Comparison of ENCODE assay signal across 33 cellular contexts in genomic region chr1:10759413-10760200, GRCh38. TPM values are rescaled to one million over a fixed set of nuclear protein-coding genes. Genes with fewer than 3 reads are reported as not detected.
DNase-seq lines count a peak whose midpoint lies in the region; ATAC-seq, FAIRE-seq and TF ChIP-seq lines count a peak whose summit lies in the region.
"Had no signal": no experiment of that assay in that cellular context is flagged by ENCODE, and none has a peak within 500 bp of the region (broad histone marks: within the 10 kb centered on the region; RNA-seq: fewer than 3 reads in every experiment).

No MANE protein-coding gene starts in this region.

- peak overlapping the region; percentile 94 to 95 for H3K27ac ChIP-seq in mucosa of rectum (ENCODE audit: low read depth in 2 of 2, low read length in 2 of 2)
- H3K27ac ChIP-seq: A549, right atrium auricular region, spleen, thoracic aorta, vagina had no signal

- H3K36me3 Mint-ChIP-seq in Caco-2 (ENCODE audit: insufficient read depth, unreplicated experiment): no peaks in the 10 kb centered on the region
- H3K36me3 Mint-ChIP-seq in activated CD4-positive, alpha-beta T cell treated with anti-CD3 and anti-CD28 coated beads, Interleukin-2, amount 10 ng/mL, durations not matched to agents 7 days and 5 days (ENCODE audit: low read depth): no peaks in the 10 kb centered on the region
- H3K36me3 Mint-ChIP-seq: CD8-positive, alpha-beta T cell had no signal

- ATAC-seq in GM19395 (IDR thresholded peaks at IDR 0.05; ENCODE audit: unreplicated experiment): no peak
- ATAC-seq: A549; activated CD8-positive, alpha-beta T cell treated with anti-CD3 and anti-CD28 coated beads for 36 hours; CD8-positive, alpha-beta T cell; gastrocnemius medialis; SK-N-SH treated with all-trans-retinoic acid at 6 μM for 48 hours; stimulated activated naive CD8-positive, alpha-beta T cell treated with anti-CD3 and anti-CD28 coated beads, Interleukin-15, Interleukin-2, amounts not matched to agents 100 U/mL and 50 U/mL, for 24 hours; T-helper 17 cell had no signal

- TF ChIP-seq CTCF in Caco-2 (IDR thresholded peaks at IDR 0.05; ENCODE audit: insufficient read depth in 1 of 2, low read depth in 1 of 2, low read length in 1 of 2, severe bottlenecking in 1 of 2, unreplicated experiment in 1 of 2) (no peak), bronchial epithelial cell (IDR thresholded peaks at IDR 0.05; ENCODE audit: insufficient read depth, low read length, severe bottlenecking) (no peak)

- H3K4me1 ChIP-seq in Caco-2 (peaks cover 10% of the 10 kb centered on the region), mucosa of rectum (ENCODE audit: control insufficient read depth in 2 of 2, insufficient read depth in 2 of 2, low read length in 2 of 2) (peaks cover 68 to 80% of the 10 kb centered on the region in 2 donors)
- H3K4me1 ChIP-seq: A549 had no signal

- no peaks in the 10 kb centered on the region for H3K27me3 Mint-ChIP-seq in Caco-2 (ENCODE audit: insufficient read depth, unreplicated experiment)
- H3K27me3 Mint-ChIP-seq in activated CD4-positive, alpha-beta T cell treated with anti-CD3 and anti-CD28 coated beads, Interleukin-2, amount 10 ng/mL, durations not matched to agents 7 days and 5 days: no peaks in the 10 kb centered on the region
- H3K27me3 Mint-ChIP-seq: activated CD8-positive, alpha-beta T cell treated with anti-CD3 and anti-CD28 coated beads for 36 hours had no signal

- no peaks in the 10 kb centered on the region for H3K9me3 Mint-ChIP-seq in Caco-2 (ENCODE audit: unreplicated experiment)
- H3K9me3 Mint-ChIP-seq in activated CD4-positive, alpha-beta T cell treated with anti-CD3 and anti-CD28 coated beads, Interleukin-2, amount 10 ng/mL, durations not matched to agents 7 days and 5 days: no peaks in the 10 kb centered on the region
- H3K9me3 Mint-ChIP-seq: activated CD8-positive, alpha-beta T cell treated with anti-CD3 and anti-CD28 coated beads for 36 hours; activated T-helper 1 cell treated with anti-CD3 and anti-CD28 coated beads, Interleukin-12 subunit alpha, Interleukin-12 subunit beta, Interleukin-2, Interleukin-4 antibody, amounts not matched to agents 30 ng/mL and 10 ng/mL and 1 ng/mL, durations not matched to agents 14 hours and 24 hours and 36 hours; CD8-positive, alpha-beta T cell; IgD-negative memory B cell; neural crest cell had no signal

- CTCF ChIA-PET in Caco-2 (lab: Charles Lee): no interaction called here
- CTCF ChIA-PET in activated CD4-positive, alpha-beta T cell treated with anti-CD3 and anti-CD28 coated beads, Interleukin-2, amount 10 ng/mL, durations not matched to agents 7 days and 5 days (lab: Charles Lee): no interaction called here

- no peaks in the 10 kb centered on the region for H3K27me3 ChIP-seq in Caco-2 (replicated peaks; ENCODE audit: control insufficient read depth, insufficient read depth, low read length)
- H3K27me3 ChIP-seq in bronchial epithelial cell (ENCODE audit: control insufficient read depth, insufficient read depth, low read length): no peaks in the 10 kb centered on the region
- peaks cover 0 to 3% of the 10 kb centered on the region in 2 donors for H3K27me3 ChIP-seq in mucosa of rectum (ENCODE audit: control insufficient read depth in 2 of 2, insufficient read depth in 2 of 2, low read length in 2 of 2)
- H3K27me3 ChIP-seq: gastrocnemius medialis, right atrium auricular region, vagina had no signal

- intact Hi-C loops in Caco-2 (cut with micrococcal nuclease; ENCODE audit: unreplicated experiment): no loop called here

- no peak overlapping the region for H3K4me3 Mint-ChIP-seq in Caco-2 (ENCODE audit: unreplicated experiment)
- no peak overlapping the region for H3K4me3 Mint-ChIP-seq in activated CD4-positive, alpha-beta T cell treated with anti-CD3 and anti-CD28 coated beads, Interleukin-2, amount 10 ng/mL, durations not matched to agents 7 days and 5 days
- H3K4me3 Mint-ChIP-seq: activated CD8-positive, alpha-beta T cell treated with anti-CD3 and anti-CD28 coated beads for 36 hours; activated T-helper 1 cell treated with anti-CD3 and anti-CD28 coated beads, Interleukin-12 subunit alpha, Interleukin-12 subunit beta, Interleukin-2, Interleukin-4 antibody, amounts not matched to agents 30 ng/mL and 10 ng/mL and 1 ng/mL, durations not matched to agents 14 hours and 24 hours and 36 hours; CD8-positive, alpha-beta T cell; neural crest cell; T-helper 17 cell had no signal

- no TSS peak for BruUV-seq in Caco-2 (replicated peaks; lab: Mats Ljungman, UMichigan)

- H3K36me3 ChIP-seq in Caco-2 (ENCODE audit: control insufficient read depth, insufficient read depth, low read length) (no peaks in the 10 kb centered on the region), bronchial epithelial cell (ENCODE audit: control insufficient read depth, insufficient read depth, low read length) (peaks cover 26% of the 10 kb centered on the region), mucosa of rectum (ENCODE audit: control insufficient read depth in 2 of 2, insufficient read depth in 2 of 2, low read length in 2 of 2) (peaks cover 0 to 4% of the 10 kb centered on the region in 2 donors)
- H3K36me3 ChIP-seq: gastrocnemius medialis, right atrium auricular region, spleen, thoracic aorta, vagina had no signal

- DNase-seq in Caco-2 (peak; percentile 36 to 61), NCI-H1048 (lab: John Stamatoyannopoulos, UW) (peak; percentile 21), bronchial epithelial cell (ENCODE audit: low read depth) (peak; percentile 18), cerebellar cortex (ENCODE audit: low spot score) (no peak), DMS 273 treated with DMSO at 0.1 percent for 48 hours (lab: John Stamatoyannopoulos, UW) (no peak)
- no peak for DNase-seq in activated CD4-positive, alpha-beta T cell treated with anti-CD3 and anti-CD28 coated beads, Interleukin-2, amount 10 ng/mL, durations not matched to agents 7 days and 5 days
- DNase-seq: activated CD8-positive, alpha-beta memory T cell treated with anti-CD3 and anti-CD28 coated beads, Interleukin-2, amount 50 U/mL, for 48 hours; activated CD8-positive, alpha-beta T cell treated with anti-CD3 and anti-CD28 coated beads for 36 hours; activated naive CD4-positive, alpha-beta T cell treated with Interleukin-2 at 50 U/mL for 16 hours; CD8-positive, alpha-beta T cell; DMS153; gastrocnemius medialis; mammary epithelial cell; NCI-H1105; NCI-H1930; NCI-H2171 treated with DMSO at 0.1 percent for 48 hours; NCI-H524; Right ventricle myocardium superior; spleen; stimulated activated CD4-positive, alpha-beta T cell treated with anti-CD3 and anti-CD28 coated beads, Interleukin-2, amount 100 ng/mL, for 24 hours; stimulated activated naive CD8-positive, alpha-beta T cell treated with anti-CD3 and anti-CD28 coated beads, Interleukin-15, Interleukin-2, amounts not matched to agents 100 U/mL and 50 U/mL, for 24 hours; T-helper 17 cell had no signal

- POLR2A ChIA-PET in Caco-2 (lab: Charles Lee): no interaction called here
- POLR2A ChIA-PET in activated CD4-positive, alpha-beta T cell treated with anti-CD3 and anti-CD28 coated beads, Interleukin-2, amount 10 ng/mL, durations not matched to agents 7 days and 5 days (lab: Charles Lee): no interaction called here

- peak; percentile 77 for FAIRE-seq in bronchial epithelial cell (lab: Jason Lieb, UNC)
- FAIRE-seq: A549, GM12891 had no signal

- peak overlapping the region; percentile 76 to 79 for H3K9ac ChIP-seq in mucosa of rectum (ENCODE audit: low read depth in 1 of 2, low read length in 2 of 2)

- H3K4me3 ChIP-seq in Caco-2 (ENCODE audit: low read depth, low read length) (no peak overlapping the region), bronchial epithelial cell (ENCODE audit: low read depth, low read length) (no peak overlapping the region), mucosa of rectum (ENCODE audit: low read length in 2 of 2) (peak overlapping the region; percentile 46 to 48)
- H3K4me3 ChIP-seq: A549, gastrocnemius medialis, right atrium auricular region, spleen, thoracic aorta, vagina had no signal

- no peaks in the 10 kb centered on the region for H3K9me3 ChIP-seq in Caco-2
- no peaks in the 10 kb centered on the region for H3K9me3 ChIP-seq in mucosa of rectum (ENCODE audit: control insufficient read depth in 2 of 2, low read length in 2 of 2)
- H3K9me3 ChIP-seq: A549, gastrocnemius medialis, right atrium auricular region, spleen, thoracic aorta, vagina had no signal

- H3K4me1 Mint-ChIP-seq in Caco-2 (ENCODE audit: low read depth, unreplicated experiment): peaks cover 6% of the 10 kb centered on the region
- peaks cover 7% of the 10 kb centered on the region for H3K4me1 Mint-ChIP-seq in activated CD4-positive, alpha-beta T cell treated with anti-CD3 and anti-CD28 coated beads, Interleukin-2, amount 10 ng/mL, durations not matched to agents 7 days and 5 days

- no peak overlapping the region for H3K27ac Mint-ChIP-seq in Caco-2 (ENCODE audit: unreplicated experiment)
- H3K27ac Mint-ChIP-seq in activated CD4-positive, alpha-beta T cell treated with anti-CD3 and anti-CD28 coated beads, Interleukin-2, amount 10 ng/mL, durations not matched to agents 7 days and 5 days: no peak overlapping the region
- H3K27ac Mint-ChIP-seq: activated CD8-positive, alpha-beta T cell treated with anti-CD3 and anti-CD28 coated beads for 36 hours; activated T-helper 1 cell treated with anti-CD3 and anti-CD28 coated beads, Interleukin-12 subunit alpha, Interleukin-12 subunit beta, Interleukin-2, Interleukin-4 antibody, amounts not matched to agents 30 ng/mL and 10 ng/mL and 1 ng/mL, durations not matched to agents 14 hours and 24 hours and 36 hours; CD8-positive, alpha-beta T cell; T-helper 17 cell had no signal

RNA-seq across cellular contexts. Expression of gene CASZ1, which starts 36.8 kb away (rescaled TPM):
- total RNA-seq in Caco-2 (2022) (10.4 and 10.9 TPM in 2 replicates), bronchial epithelial cell (9.2 and 12.7 TPM in 2 replicates)
- 1 to 10 TPM; 7.6 to 9.8 TPM for total RNA-seq in activated CD4-positive, alpha-beta T cell treated with anti-CD3 and anti-CD28 coated beads, Interleukin-2, amount 10 ng/mL, durations not matched to agents 7 days and 5 days

Comparison
In these comparisons a context has a peak if more than half of its experiments do, and no peak if none do; other contexts are left out.
1. DNase-seq: peak in Caco-2 (2 of 2), NCI-H1048 (single experiment) and bronchial epithelial cell (single experiment); none in cerebellar cortex (single experiment), DMS 273 treated with DMSO at 0.1 percent for 48 hours (single experiment) and activated CD4-positive, alpha-beta T cell treated with anti-CD3 and anti-CD28 coated beads, Interleukin-2, amount 10 ng/mL, durations not matched to agents 7 days and 5 days (single experiment).
2. H3K4me3 ChIP-seq: peak in mucosa of rectum (2 of 2); none in Caco-2 (single experiment) and bronchial epithelial cell (single experiment).